Comparison of ENCODE assay signal across 25 cellular contexts in the genomic region with DNA sequence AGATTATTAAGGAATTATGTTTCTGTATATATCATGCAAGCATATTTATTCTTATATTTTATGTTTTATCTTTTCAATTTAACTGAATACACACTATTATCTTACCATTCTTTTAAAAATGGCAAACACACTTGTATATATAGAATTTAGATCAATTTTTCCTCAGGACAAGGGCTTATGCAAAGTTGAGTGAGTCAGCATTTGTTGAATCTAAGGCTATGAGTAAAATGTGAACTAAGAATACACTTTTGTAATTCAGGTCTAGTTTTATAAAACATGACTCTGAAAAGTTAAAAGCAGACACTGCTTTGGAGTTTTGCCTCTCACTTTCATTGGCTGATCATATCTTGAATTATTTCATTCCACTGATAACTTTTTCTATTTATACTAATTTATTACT.
A peak's percentile ranks its signal among the peaks of the same experiment; 100 is the strongest.
DNase-seq lines count a peak whose midpoint lies in the region; ATAC-seq and TF ChIP-seq lines count a peak whose summit lies in the region.
"Had no signal": no experiment of that assay in that cellular context is flagged by ENCODE, and none has a peak within 500 bp of the region (broad histone marks: within the 10 kb centered on the region; RNA-seq: fewer than 3 reads in every experiment).

No MANE protein-coding gene starts in this region.

- DNase-seq in AG20443 (ENCODE audit: low spot score), result peak; percentile 7
- DNase-seq in LHCN-M2 (ENCODE audit: low read depth), result peak; percentile 19
- peak; percentile 53 for DNase-seq in choroid plexus epithelial cell (ENCODE audit: low read depth)
- peak; percentile 10 to 20 for DNase-seq in foreskin keratinocyte
- DNase-seq in medulla oblongata (ENCODE audit: extremely low spot score), result no peak
- no peak for DNase-seq in SK-N-SH
- DNase-seq in glutamatergic neuron, result no peak
- no peak for DNase-seq in tibial artery
- DNase-seq: activated CD8-positive, alpha-beta T cell treated with anti-CD3 and anti-CD28 coated beads, Interleukin-2, amount 10 ng/mL, durations not matched to agents 7 days and 5 days; activated gamma-delta T cell treated with Interleukin-2 at 50 U/mL for 16 hours; brain microvascular endothelial cell; effector memory CD4-positive, alpha-beta T cell; esophagus squamous epithelium; hypothalamus; left ventricle myocardium superior; NCI-H2171; NCI-H526 treated with DMSO at 0.1 percent for 48 hours; stimulated activated CD4-positive, alpha-beta T cell treated with anti-CD3 and anti-CD28 coated beads, Interleukin-4, amount 100 ng/mL, for 1 hour; stimulated activated naive B cell treated with anti-CD40 and anti-IgM and Interleukin-4, amounts not matched to agents 10 μg/mL and 1 μg/mL and 100 μg/mL, for 72 hours; uterus had no signal

- H3K4me3 Mint-ChIP-seq in glutamatergic neuron (ENCODE audit: unreplicated experiment), result no peak overlapping the region
- H3K4me3 Mint-ChIP-seq: activated CD8-positive, alpha-beta T cell treated with anti-CD3 and anti-CD28 coated beads, Interleukin-2, amount 10 ng/mL, durations not matched to agents 7 days and 5 days; natural killer cell treated with Interleukin-12 subunit alpha and Interleukin-12 subunit beta and Interleukin-15 and Interleukin-18, amount 100 ng/mL, for 72 hours; stimulated activated naive B cell treated with anti-CD40 and anti-IgM and Interleukin-4, amounts not matched to agents 10 μg/mL and 1 μg/mL and 100 μg/mL, for 72 hours; T-helper 1 cell treated with Interleukin-12 subunit alpha and Interleukin-12 subunit beta and Interleukin-4 antibody, amounts not matched to agents 30 μg/mL and 1 μg/mL, for 36 hours had no signal

- no peak overlapping the region for H3K9ac ChIP-seq in SK-N-SH
- H3K9ac ChIP-seq: BLaER1 treated with 17β-estradiol and CSF1 and Interleukin-3, amounts not matched to agents 10 nM and 100 nM had no signal

- no peak overlapping the region for H3K4me2 ChIP-seq in SK-N-SH
- H3K4me2 ChIP-seq: BLaER1 treated with 17β-estradiol and CSF1 and Interleukin-3, amounts not matched to agents 10 nM and 100 nM had no signal

- TF ChIP-seq RAD21 in SK-N-SH (IDR thresholded peaks at IDR 0.05; ENCODE audit: low read length), result no peak

- H4K20me1 ChIP-seq in SK-N-SH (ENCODE audit: insufficient read depth), result no peaks in the 10 kb centered on the region
- H4K20me1 ChIP-seq: BLaER1 treated with 17β-estradiol and CSF1 and Interleukin-3, amounts not matched to agents 10 nM and 100 nM had no signal

- H3K4me1 Mint-ChIP-seq in glutamatergic neuron (ENCODE audit: low read depth, unreplicated experiment), result no peaks in the 10 kb centered on the region

- H3K27me3 Mint-ChIP-seq in glutamatergic neuron (ENCODE audit: unreplicated experiment), result no peaks in the 10 kb centered on the region
- H3K27me3 Mint-ChIP-seq: natural killer cell treated with Interleukin-12 subunit alpha and Interleukin-12 subunit beta and Interleukin-15 and Interleukin-18, amount 100 ng/mL, for 72 hours; stimulated activated naive B cell treated with anti-CD40 and anti-IgM and Interleukin-4, amounts not matched to agents 10 μg/mL and 1 μg/mL and 100 μg/mL, for 72 hours had no signal

- H3F3A ChIP-seq in SK-N-SH (replicated peaks; ENCODE audit: insufficient read depth), result peaks cover 3% of the 10 kb centered on the region

- H3K27ac ChIP-seq in foreskin keratinocyte (no peak overlapping the region), SK-N-SH (ENCODE audit: low read depth in 2 of 2, low read length in 1 of 2) (no peak overlapping the region; a peak in 1 of 4 replicates), tibial artery (no peak overlapping the region)
- H3K27ac ChIP-seq: BLaER1 treated with 17β-estradiol and CSF1 and Interleukin-3, amounts not matched to agents 10 nM and 100 nM; brain microvascular endothelial cell; esophagus squamous epithelium; RWPE1; uterus had no signal

- no peaks in the 10 kb centered on the region for H3K79me2 ChIP-seq in SK-N-SH (ENCODE audit: insufficient read depth)

- H3K36me3 ChIP-seq in SK-N-SH (replicated peaks in 1 of 2; ENCODE audit: control insufficient read depth in 1 of 2, insufficient read depth in 2 of 2, low read length in 1 of 2), result no peaks in the 10 kb centered on the region
- H3K36me3 ChIP-seq in tibial artery, result no peaks in the 10 kb centered on the region
- H3K36me3 ChIP-seq: BLaER1 treated with 17β-estradiol and CSF1 and Interleukin-3, amounts not matched to agents 10 nM and 100 nM; brain microvascular endothelial cell; esophagus squamous epithelium; uterus had no signal

- H3K4me3 ChIP-seq in choroid plexus epithelial cell (ENCODE audit: low read depth, low read length), result no peak overlapping the region
- no peak overlapping the region for H3K4me3 ChIP-seq in SK-N-SH (ENCODE audit: low read depth in 2 of 2, low read length in 1 of 2)
- no peak overlapping the region for H3K4me3 ChIP-seq in tibial artery
- H3K4me3 ChIP-seq: BLaER1 treated with 17β-estradiol and CSF1 and Interleukin-3, amounts not matched to agents 10 nM and 100 nM; esophagus squamous epithelium; K562; uterus had no signal

- no peaks in the 10 kb centered on the region for H3K9me2 ChIP-seq in SK-N-SH

- no peaks in the 10 kb centered on the region for H3K4me1 ChIP-seq in foreskin keratinocyte
- H3K4me1 ChIP-seq in SK-N-SH (ENCODE audit: control insufficient read depth in 1 of 2, insufficient read depth in 2 of 2, low read depth in 1 of 2, low read length in 1 of 2), result no peaks in the 10 kb centered on the region
- no peaks in the 10 kb centered on the region for H3K4me1 ChIP-seq in tibial artery

- TF ChIP-seq CTCF in choroid plexus epithelial cell (conservative IDR thresholded peaks at IDR 0.05; ENCODE audit: low read depth, low read length), result no peak
- TF ChIP-seq CTCF in foreskin keratinocyte (conservative IDR thresholded peaks at IDR 0.05), result no peak
- TF ChIP-seq CTCF in SK-N-SH (IDR thresholded peaks at IDR 0.05), result no peak
- TF ChIP-seq CTCF in glutamatergic neuron (IDR thresholded peaks at IDR 0.05; ENCODE audit: partially characterized antibody, unreplicated experiment), result no peak
- TF ChIP-seq CTCF in tibial artery (IDR thresholded peaks at IDR 0.05), result no peak

- POLR2A ChIA-PET in SK-N-SH (lab: Yijun Ruan, JAX), result no interaction called here

- intact Hi-C loops in tibial artery (cut with DNase I; ENCODE audit: low total_unique reads), result no loop called here

- ATAC-seq in foreskin keratinocyte, result no peak
- ATAC-seq: activated CD8-positive, alpha-beta T cell treated with anti-CD3 and anti-CD28 coated beads, Interleukin-2, amount 10 ng/mL, durations not matched to agents 7 days and 5 days; K562; left ventricle myocardium superior; natural killer cell treated with Interleukin-12 subunit alpha and Interleukin-12 subunit beta and Interleukin-15 and Interleukin-18, amount 100 ng/mL, for 72 hours; stimulated activated naive B cell treated with anti-CD40 and anti-IgM and Interleukin-4, amounts not matched to agents 10 μg/mL and 1 μg/mL and 100 μg/mL, for 72 hours had no signal

- no peak overlapping the region for H2AFZ ChIP-seq in SK-N-SH (ENCODE audit: low read depth)

- CTCF ChIA-PET in SK-N-SH (lab: Yijun Ruan, JAX), result no interaction called here

- H3K9me3 ChIP-seq in SK-N-SH (no peaks in the 10 kb centered on the region), tibial artery (no peaks in the 10 kb centered on the region)
- H3K9me3 ChIP-seq: BLaER1 treated with 17β-estradiol and CSF1 and Interleukin-3, amounts not matched to agents 10 nM and 100 nM; esophagus squamous epithelium; uterus had no signal

- no peak for TF ChIP-seq EP300 in SK-N-SH (IDR thresholded peaks at IDR 0.05; ENCODE audit: borderline replicate concordance in 1 of 2, low read depth in 1 of 2, low read length in 1 of 2)

- H3K36me3 Mint-ChIP-seq in glutamatergic neuron (ENCODE audit: unreplicated experiment), result no peaks in the 10 kb centered on the region
- H3K36me3 Mint-ChIP-seq: natural killer cell treated with Interleukin-12 subunit alpha and Interleukin-12 subunit beta and Interleukin-15 and Interleukin-18, amount 100 ng/mL, for 72 hours; stimulated activated naive B cell treated with anti-CD40 and anti-IgM and Interleukin-4, amounts not matched to agents 10 μg/mL and 1 μg/mL and 100 μg/mL, for 72 hours had no signal

- H3K9me3 Mint-ChIP-seq in glutamatergic neuron (ENCODE audit: unreplicated experiment), result no peaks in the 10 kb centered on the region
- H3K9me3 Mint-ChIP-seq: natural killer cell treated with Interleukin-12 subunit alpha and Interleukin-12 subunit beta and Interleukin-15 and Interleukin-18, amount 100 ng/mL, for 72 hours; stimulated activated naive B cell treated with anti-CD40 and anti-IgM and Interleukin-4, amounts not matched to agents 10 μg/mL and 1 μg/mL and 100 μg/mL, for 72 hours; T-helper 1 cell treated with Interleukin-12 subunit alpha and Interleukin-12 subunit beta and Interleukin-4 antibody, amounts not matched to agents 30 μg/mL and 1 μg/mL, for 36 hours had no signal

- H3K27me3 ChIP-seq in foreskin keratinocyte, result no peaks in the 10 kb centered on the region
- no peaks in the 10 kb centered on the region for H3K27me3 ChIP-seq in SK-N-SH (ENCODE audit: insufficient read depth)
- H3K27me3 ChIP-seq in tibial artery, result no peaks in the 10 kb centered on the region
- H3K27me3 ChIP-seq: BLaER1 treated with 17β-estradiol and CSF1 and Interleukin-3, amounts not matched to agents 10 nM and 100 nM; brain microvascular endothelial cell; esophagus squamous epithelium; uterus had no signal

- H3K27ac Mint-ChIP-seq in glutamatergic neuron (ENCODE audit: unreplicated experiment), result no peak overlapping the region
- H3K27ac Mint-ChIP-seq: activated CD8-positive, alpha-beta T cell treated with anti-CD3 and anti-CD28 coated beads, Interleukin-2, amount 10 ng/mL, durations not matched to agents 7 days and 5 days; natural killer cell treated with Interleukin-12 subunit alpha and Interleukin-12 subunit beta and Interleukin-15 and Interleukin-18, amount 100 ng/mL, for 72 hours; stimulated activated naive B cell treated with anti-CD40 and anti-IgM and Interleukin-4, amounts not matched to agents 10 μg/mL and 1 μg/mL and 100 μg/mL, for 72 hours; T-helper 1 cell treated with Interleukin-12 subunit alpha and Interleukin-12 subunit beta and Interleukin-4 antibody, amounts not matched to agents 30 μg/mL and 1 μg/mL, for 36 hours had no signal

TF ChIP-seq in SK-N-SH, 30 proteins besides CTCF, POLR2A, EP300 and RAD21 (continues in another document):
- TF ChIP-seq, protein P1, sequence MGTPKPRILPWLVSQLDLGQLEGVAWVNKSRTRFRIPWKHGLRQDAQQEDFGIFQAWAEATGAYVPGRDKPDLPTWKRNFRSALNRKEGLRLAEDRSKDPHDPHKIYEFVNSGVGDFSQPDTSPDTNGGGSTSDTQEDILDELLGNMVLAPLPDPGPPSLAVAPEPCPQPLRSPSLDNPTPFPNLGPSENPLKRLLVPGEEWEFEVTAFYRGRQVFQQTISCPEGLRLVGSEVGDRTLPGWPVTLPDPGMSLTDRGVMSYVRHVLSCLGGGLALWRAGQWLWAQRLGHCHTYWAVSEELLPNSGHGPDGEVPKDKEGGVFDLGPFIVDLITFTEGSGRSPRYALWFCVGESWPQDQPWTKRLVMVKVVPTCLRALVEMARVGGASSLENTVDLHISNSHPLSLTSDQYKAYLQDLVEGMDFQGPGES (IDR thresholded peaks at IDR 0.05; ENCODE audit: low read depth, low read length), result no peak
- TF ChIP-seq EZH2phosphoT487 (IDR thresholded peaks at IDR 0.05; ENCODE audit: borderline replicate concordance, low read depth) (no peak), RXRA (IDR thresholded peaks at IDR 0.05; ENCODE audit: borderline replicate concordance, low read depth) (no peak), ELF1 (IDR thresholded peaks at IDR 0.05) (no peak)

Comparison
In these comparisons a context has a peak if more than half of its experiments do, and no peak if none do; other contexts are left out.
1. DNase-seq: peak in AG20443 (single experiment), LHCN-M2 (single experiment), choroid plexus epithelial cell (single experiment) and foreskin keratinocyte (2 of 2); none in medulla oblongata (single experiment), SK-N-SH (single experiment), glutamatergic neuron (single experiment) and tibial artery (0 of 2).